In the genomic region with DNA sequence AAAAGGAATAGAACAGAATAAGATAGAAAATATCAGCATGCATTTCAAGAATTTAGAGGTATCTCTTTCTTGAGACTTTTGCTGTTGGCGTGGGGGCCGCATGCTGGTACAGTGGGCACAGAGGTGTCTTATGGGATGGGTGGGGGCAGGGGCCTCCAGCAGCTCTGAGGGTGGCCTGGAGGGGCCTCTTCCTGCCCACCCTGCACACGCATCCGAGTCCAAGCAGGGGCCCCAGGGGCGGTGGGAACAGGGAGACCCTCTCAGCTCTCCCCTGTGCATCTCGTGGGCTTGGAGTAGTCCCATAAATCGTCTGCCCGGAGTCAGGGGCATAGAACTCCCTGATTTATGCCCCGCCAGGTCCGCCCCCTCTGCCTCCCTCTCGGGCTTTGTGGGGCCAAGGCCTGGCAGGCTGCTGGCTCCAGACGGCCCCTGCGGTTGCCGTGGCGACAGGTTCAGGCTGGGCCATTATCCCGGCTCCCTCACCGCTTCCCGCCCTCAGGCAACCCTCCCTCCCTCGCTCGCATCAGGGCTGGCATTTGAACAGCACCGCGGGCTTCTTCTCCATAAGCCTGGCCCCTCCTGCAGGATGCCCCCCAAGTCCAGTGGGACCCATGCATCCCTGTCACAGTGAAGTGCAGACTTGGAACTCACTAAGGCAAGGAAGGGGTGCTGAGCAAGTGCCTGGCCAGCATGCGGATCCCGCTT, we compare ENCODE assay signal across 11 cellular contexts.
DNase-seq lines count a peak whose midpoint lies in the region; ATAC-seq and TF ChIP-seq lines count a peak whose summit lies in the region.
"Had no signal": no experiment of that assay in that cellular context is flagged by ENCODE, and none has a peak within 500 bp of the region (broad histone marks: within the 10 kb centered on the region; RNA-seq: fewer than 3 reads in every experiment).

No MANE protein-coding gene starts in this region.

- H3K4me3 ChIP-seq in gastroesophageal sphincter: no peak overlapping the region
- H3K4me3 ChIP-seq: tibial artery had no signal

- peak; percentile 74 for DNase-seq in DMS79 (lab: John Stamatoyannopoulos, UW)
- peak; percentile 74 for DNase-seq in NCI-H1694 (lab: John Stamatoyannopoulos, UW)
- DNase-seq in medulla oblongata (ENCODE audit: extremely low spot score): peak; percentile 25
- no peak for DNase-seq in glomerular visceral epithelial cell (ENCODE audit: extremely low spot score)
- DNase-seq: foreskin melanocyte, tibial artery had no signal

- H3K27ac ChIP-seq in gastroesophageal sphincter: no peak overlapping the region
- H3K27ac ChIP-seq: C4-2B, tibial artery had no signal

- peaks cover 61% of the 10 kb centered on the region for H3K27me3 ChIP-seq in gastroesophageal sphincter

- H3K4me1 ChIP-seq in gastroesophageal sphincter: peaks cover 0 to 5% (median 0%) of the 10 kb centered on the region in 3 donors
- H3K4me1 ChIP-seq: tibial artery had no signal

- TF ChIP-seq CTCF in gastroesophageal sphincter (IDR thresholded peaks at IDR 0.05): no peak

- no peak for TF ChIP-seq EP300 in gastroesophageal sphincter (IDR thresholded peaks at IDR 0.05)

- H3K9me3 ChIP-seq in gastroesophageal sphincter: no peaks in the 10 kb centered on the region

- peak; percentile 81 for ATAC-seq in SK-N-SH treated with all-trans-retinoic acid at 6 μM for 48 hours
- no peak for ATAC-seq in HG03460 (IDR thresholded peaks at IDR 0.05; ENCODE audit: unreplicated experiment)
- ATAC-seq in HG03457 (IDR thresholded peaks at IDR 0.05; ENCODE audit: unreplicated experiment): no peak
- ATAC-seq in gastroesophageal sphincter: no peak

- no peak for TF ChIP-seq POLR2A in gastroesophageal sphincter (IDR thresholded peaks at IDR 0.05)

- 60 to 75% methylated on average over 1 to 2 of the region's 24 CpGs for WGBS in gastroesophageal sphincter (ENCODE audit: low coverage in 1 of 2), 2 donors

- H3K36me3 ChIP-seq in gastroesophageal sphincter: no peaks in the 10 kb centered on the region
- H3K36me3 ChIP-seq: tibial artery had no signal

TF ChIP-seq in SK-N-SH treated with all-trans-retinoic acid at 6 μM for 48 hours, 23 proteins besides CTCF, POLR2A, EP300 and RAD21:
- TF ChIP-seq ARNTL (CRISPR knock-in tag; IDR thresholded peaks at IDR 0.05; ENCODE audit: borderline replicate concordance, low read depth) (no peak), ESRRG (CRISPR knock-in tag; IDR thresholded peaks at IDR 0.05) (no peak), TOX (CRISPR knock-in tag; IDR thresholded peaks at IDR 0.05; ENCODE audit: borderline replicate concordance) (no peak), TCF4 (CRISPR knock-in tag; IDR thresholded peaks at IDR 0.05; ENCODE audit: borderline replicate concordance) (peak; percentile 52; the same call in 1 of the 2 replicates), RARB (CRISPR knock-in tag; IDR thresholded peaks at IDR 0.05) (no peak)
- TF ChIP-seq, protein P1, sequence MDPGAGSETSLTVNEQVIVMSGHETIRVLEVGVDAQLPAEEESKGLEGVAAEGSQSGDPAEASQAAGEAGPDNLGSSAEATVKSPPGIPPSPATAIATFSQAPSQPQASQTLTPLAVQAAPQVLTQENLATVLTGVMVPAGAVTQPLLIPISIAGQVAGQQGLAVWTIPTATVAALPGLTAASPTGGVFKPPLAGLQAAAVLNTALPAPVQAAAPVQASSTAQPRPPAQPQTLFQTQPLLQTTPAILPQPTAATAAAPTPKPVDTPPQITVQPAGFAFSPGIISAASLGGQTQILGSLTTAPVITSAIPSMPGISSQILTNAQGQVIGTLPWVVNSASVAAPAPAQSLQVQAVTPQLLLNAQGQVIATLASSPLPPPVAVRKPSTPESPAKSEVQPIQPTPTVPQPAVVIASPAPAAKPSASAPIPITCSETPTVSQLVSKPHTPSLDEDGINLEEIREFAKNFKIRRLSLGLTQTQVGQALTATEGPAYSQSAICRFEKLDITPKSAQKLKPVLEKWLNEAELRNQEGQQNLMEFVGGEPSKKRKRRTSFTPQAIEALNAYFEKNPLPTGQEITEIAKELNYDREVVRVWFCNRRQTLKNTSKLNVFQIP (CRISPR knock-in tag; IDR thresholded peaks at IDR 0.05; ENCODE audit: borderline replicate concordance, low read depth): no peak
- TF ChIP-seq, protein P2, sequence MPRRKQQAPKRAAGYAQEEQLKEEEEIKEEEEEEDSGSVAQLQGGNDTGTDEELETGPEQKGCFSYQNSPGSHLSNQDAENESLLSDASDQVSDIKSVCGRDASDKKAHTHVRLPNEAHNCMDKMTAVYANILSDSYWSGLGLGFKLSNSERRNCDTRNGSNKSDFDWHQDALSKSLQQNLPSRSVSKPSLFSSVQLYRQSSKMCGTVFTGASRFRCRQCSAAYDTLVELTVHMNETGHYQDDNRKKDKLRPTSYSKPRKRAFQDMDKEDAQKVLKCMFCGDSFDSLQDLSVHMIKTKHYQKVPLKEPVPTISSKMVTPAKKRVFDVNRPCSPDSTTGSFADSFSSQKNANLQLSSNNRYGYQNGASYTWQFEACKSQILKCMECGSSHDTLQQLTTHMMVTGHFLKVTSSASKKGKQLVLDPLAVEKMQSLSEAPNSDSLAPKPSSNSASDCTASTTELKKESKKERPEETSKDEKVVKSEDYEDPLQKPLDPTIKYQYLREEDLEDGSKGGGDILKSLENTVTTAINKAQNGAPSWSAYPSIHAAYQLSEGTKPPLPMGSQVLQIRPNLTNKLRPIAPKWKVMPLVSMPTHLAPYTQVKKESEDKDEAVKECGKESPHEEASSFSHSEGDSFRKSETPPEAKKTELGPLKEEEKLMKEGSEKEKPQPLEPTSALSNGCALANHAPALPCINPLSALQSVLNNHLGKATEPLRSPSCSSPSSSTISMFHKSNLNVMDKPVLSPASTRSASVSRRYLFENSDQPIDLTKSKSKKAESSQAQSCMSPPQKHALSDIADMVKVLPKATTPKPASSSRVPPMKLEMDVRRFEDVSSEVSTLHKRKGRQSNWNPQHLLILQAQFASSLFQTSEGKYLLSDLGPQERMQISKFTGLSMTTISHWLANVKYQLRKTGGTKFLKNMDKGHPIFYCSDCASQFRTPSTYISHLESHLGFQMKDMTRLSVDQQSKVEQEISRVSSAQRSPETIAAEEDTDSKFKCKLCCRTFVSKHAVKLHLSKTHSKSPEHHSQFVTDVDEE (CRISPR knock-in tag; IDR thresholded peaks at IDR 0.05): peak; percentile 49; the same call in 1 of the 2 replicates
- TF ChIP-seq, protein P3, sequence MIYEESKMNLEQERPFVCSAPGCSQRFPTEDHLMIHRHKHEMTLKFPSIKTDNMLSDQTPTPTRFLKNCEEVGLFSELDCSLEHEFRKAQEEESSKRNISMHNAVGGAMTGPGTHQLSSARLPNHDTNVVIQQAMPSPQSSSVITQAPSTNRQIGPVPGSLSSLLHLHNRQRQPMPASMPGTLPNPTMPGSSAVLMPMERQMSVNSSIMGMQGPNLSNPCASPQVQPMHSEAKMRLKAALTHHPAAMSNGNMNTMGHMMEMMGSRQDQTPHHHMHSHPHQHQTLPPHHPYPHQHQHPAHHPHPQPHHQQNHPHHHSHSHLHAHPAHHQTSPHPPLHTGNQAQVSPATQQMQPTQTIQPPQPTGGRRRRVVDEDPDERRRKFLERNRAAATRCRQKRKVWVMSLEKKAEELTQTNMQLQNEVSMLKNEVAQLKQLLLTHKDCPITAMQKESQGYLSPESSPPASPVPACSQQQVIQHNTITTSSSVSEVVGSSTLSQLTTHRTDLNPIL (CRISPR knock-in tag; IDR thresholded peaks at IDR 0.05; ENCODE audit: low read depth): no peak
